ENCODE assay signal across 1 cellular context in genomic region chr14:31926652-31927347, GRCh38.
TF ChIP-seq lines count a peak whose summit lies in the region.

No MANE protein-coding gene starts in this region.

TF ChIP-seq in SK-N-SH treated with all-trans-retinoic acid at 6 μM for 48 hours, 23 proteins besides CTCF, POLR2A, EP300 and RAD21 (continued from another document):
- no peak for TF ChIP-seq PATZ1 (CRISPR knock-in tag; IDR thresholded peaks at IDR 0.05; ENCODE audit: borderline replicate concordance)
- no peak for TF ChIP-seq CSDC2 (CRISPR knock-in tag; IDR thresholded peaks at IDR 0.05)
- no peak for TF ChIP-seq POU6F1 (CRISPR knock-in tag; IDR thresholded peaks at IDR 0.05; ENCODE audit: borderline replicate concordance, low read depth)
- TF ChIP-seq ISL1 (CRISPR knock-in tag; IDR thresholded peaks at IDR 0.05) = no peak
- TF ChIP-seq RARB (CRISPR knock-in tag; IDR thresholded peaks at IDR 0.05) = no peak
